19 cellular contexts compared by ENCODE assay signal in the genomic region with DNA sequence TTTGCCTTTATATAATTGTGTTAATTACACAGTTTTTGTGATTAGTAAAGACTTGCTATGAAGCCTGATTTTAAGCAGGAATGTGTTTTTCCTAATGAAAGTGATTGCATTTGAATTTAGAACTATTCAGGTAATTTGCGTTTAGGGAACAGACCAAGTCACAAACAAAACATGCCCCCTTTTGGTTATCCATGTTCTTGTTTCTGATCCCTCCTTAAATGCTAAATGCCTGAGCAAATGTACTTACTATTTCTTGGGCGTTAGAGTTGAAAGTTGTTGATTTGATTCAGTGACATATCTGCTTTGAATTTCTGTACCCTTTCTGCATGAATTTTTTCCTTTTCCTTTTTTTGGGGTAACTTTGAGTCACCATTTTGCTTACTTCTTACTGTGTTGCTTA. TPM values are rescaled to one million over a fixed set of nuclear protein-coding genes. Genes with fewer than 3 reads are reported as not detected.
A peak's percentile ranks its signal among the peaks of the same experiment; 100 is the strongest.
DNase-seq lines count a peak whose midpoint lies in the region; ATAC-seq and TF ChIP-seq lines count a peak whose summit lies in the region.
"Had no signal": no experiment of that assay in that cellular context is flagged by ENCODE, and none has a peak within 500 bp of the region (broad histone marks: within the 10 kb centered on the region; RNA-seq: fewer than 3 reads in every experiment).

No MANE protein-coding gene starts in this region.

- no peak overlapping the region for H3K4me2 ChIP-seq in OCI-LY7 (ENCODE audit: low read length)
- H3K4me2 ChIP-seq: KMS-11 had no signal

- no peak overlapping the region for H3K27ac Mint-ChIP-seq in CD8-positive, alpha-beta T cell
- H3K27ac Mint-ChIP-seq: CD4-positive, alpha-beta T cell had no signal

- H3K27me3 ChIP-seq in CD8-positive, alpha-beta T cell (ENCODE audit: insufficient read depth, low read length): no peaks in the 10 kb centered on the region
- H3K27me3 ChIP-seq in esophagus squamous epithelium: no peaks in the 10 kb centered on the region
- H3K27me3 ChIP-seq: BE2C, SJCRH30 had no signal

- DNase-seq in NCI-H82 (lab: John Stamatoyannopoulos, UW): peak; percentile 20
- no peak for DNase-seq in NCI-H82 treated with DMSO at 0.1 percent for 48 hours (lab: John Stamatoyannopoulos, UW; ENCODE audit: unreplicated experiment)
- DNase-seq in OCI-LY7 (ENCODE audit: low spot score): no peak
- DNase-seq in CD8-positive, alpha-beta T cell: no peak
- DNase-seq in NCI-H2196 treated with DMSO at 0.1 percent for 48 hours (lab: John Stamatoyannopoulos, UW; ENCODE audit: unreplicated experiment): no peak
- no peak for DNase-seq in esophagus squamous epithelium (lab: John Stamatoyannopoulos, UW)
- no peak for DNase-seq in DMS114 treated with DMSO at 0.1 percent for 48 hours (lab: John Stamatoyannopoulos, UW; ENCODE audit: unreplicated experiment)
- DNase-seq: BE2C; CD4-positive, alpha-beta T cell; NCI-H1092 treated with DMSO at 0.1 percent for 48 hours; NCI-H2081 treated with DMSO at 0.1 percent for 48 hours; NCI-H2227 treated with DMSO at 0.1 percent for 48 hours; NCI-H524 treated with DMSO at 0.1 percent for 48 hours; SJCRH30; T-helper 17 cell had no signal

- BruUV-seq in OCI-LY7 (replicated peaks; lab: Mats Ljungman, UMichigan): no TSS peak

- H3K4me3 Mint-ChIP-seq in CD8-positive, alpha-beta T cell: no peak overlapping the region
- H3K4me3 Mint-ChIP-seq: CD4-positive, alpha-beta T cell; T-helper 17 cell had no signal

- no peaks in the 10 kb centered on the region for H3K27me3 Mint-ChIP-seq in CD8-positive, alpha-beta T cell (ENCODE audit: low read depth)
- H3K27me3 Mint-ChIP-seq: CD4-positive, alpha-beta T cell; T-helper 17 cell had no signal

- POLR2A ChIA-PET in OCI-LY7 (lab: Charles Lee): interaction anchor here (0.9 kb wide), 1 partner anchor 11 kb away, joined by 5 read pairs; no protein-coding TSS in a partner anchor
- POLR2A ChIA-PET in CD8-positive, alpha-beta T cell (lab: Charles Lee): no interaction called here

- CTCF ChIA-PET in OCI-LY7 (lab: Charles Lee; ENCODE audit: unreplicated experiment): no interaction called here
- CTCF ChIA-PET in CD8-positive, alpha-beta T cell (lab: Charles Lee): no interaction called here

- H3K36me3 Mint-ChIP-seq in CD8-positive, alpha-beta T cell: peaks cover 3% of the 10 kb centered on the region

- no peaks in the 10 kb centered on the region for H4K20me1 ChIP-seq in OCI-LY7 (ENCODE audit: insufficient read depth, low read length)

- intact Hi-C loops in OCI-LY7 (cut with micrococcal nuclease; ENCODE audit: unreplicated experiment): no loop called here
- intact Hi-C loops in CD8-positive, alpha-beta T cell (cut with DNase I, micrococcal nuclease): loop anchor here in 1 of 2 experiments (2.0 kb wide), 1 partner anchor 39 kb away; no protein-coding TSS in a partner anchor
- intact Hi-C loops in esophagus squamous epithelium (cut with DNase I): no loop called here

- H3K4me1 ChIP-seq in OCI-LY7 (ENCODE audit: insufficient read depth, low read length, poor library complexity, severe bottlenecking): peaks cover 17% of the 10 kb centered on the region
- H3K4me1 ChIP-seq in CD8-positive, alpha-beta T cell (ENCODE audit: insufficient read depth, low read length): peaks cover 20% of the 10 kb centered on the region
- H3K4me1 ChIP-seq in esophagus squamous epithelium: peaks cover 0 to 57% (median 11%) of the 10 kb centered on the region in 3 donors
- H3K4me1 ChIP-seq: BE2C had no signal

- no peaks in the 10 kb centered on the region for H3K9me3 Mint-ChIP-seq in CD8-positive, alpha-beta T cell
- H3K9me3 Mint-ChIP-seq: CD4-positive, alpha-beta T cell had no signal

- TF ChIP-seq CTCF in OCI-LY7 (conservative IDR thresholded peaks at IDR 0.05; ENCODE audit: low read length) (0 out of 2 replicates have a peak, but pooled peaks have one; percentile 14), esophagus squamous epithelium (IDR thresholded peaks at IDR 0.05) (no peak)
- no peak for TF ChIP-seq CTCF in CD8-positive, alpha-beta T cell (IDR thresholded peaks at IDR 0.05)

- H3K4me3 ChIP-seq in OCI-LY7 (ENCODE audit: low read depth, low read length, poor library complexity, severe bottlenecking) (no peak overlapping the region), iPS-11a (ENCODE audit: low read depth, low read length) (peak overlapping the region; percentile 14), esophagus squamous epithelium (no peak overlapping the region)
- H3K4me3 ChIP-seq in CD8-positive, alpha-beta T cell (ENCODE audit: low read depth, low read length): no peak overlapping the region
- H3K4me3 ChIP-seq: SJCRH30 had no signal

- H3K79me2 ChIP-seq in OCI-LY7 (ENCODE audit: insufficient read depth, low read depth, low read length): no peaks in the 10 kb centered on the region

- peaks cover 65% of the 10 kb centered on the region for H3K4me1 Mint-ChIP-seq in CD8-positive, alpha-beta T cell (ENCODE audit: low read depth)

- WGBS in esophagus squamous epithelium, 2 donors: 56 to 65% methylated on average over 2 of the region's 2 CpGs

- H2AFZ ChIP-seq in OCI-LY7 (ENCODE audit: low read length): no peak overlapping the region

- H3K9me3 ChIP-seq in OCI-LY7 (ENCODE audit: low read length) (no peaks in the 10 kb centered on the region), esophagus squamous epithelium (no peaks in the 10 kb centered on the region)
- H3K9me3 ChIP-seq in CD8-positive, alpha-beta T cell (ENCODE audit: low read length): no peaks in the 10 kb centered on the region
- H3K9me3 ChIP-seq: BE2C, SJCRH30 had no signal

- H3K9me2 ChIP-seq in OCI-LY7 (ENCODE audit: insufficient read depth, low read length): no peaks in the 10 kb centered on the region

- H3K36me3 ChIP-seq in OCI-LY7 (ENCODE audit: insufficient read depth, low read length) (no peaks in the 10 kb centered on the region), esophagus squamous epithelium (no peaks in the 10 kb centered on the region)
- H3K36me3 ChIP-seq in CD8-positive, alpha-beta T cell (ENCODE audit: insufficient read depth, low read length): no peaks in the 10 kb centered on the region
- H3K36me3 ChIP-seq: BE2C, SJCRH30 had no signal

- no peak for ATAC-seq in CD8-positive, alpha-beta T cell
- ATAC-seq: T-helper 17 cell had no signal

- TF ChIP-seq POLR2A in esophagus squamous epithelium (IDR thresholded peaks at IDR 0.05): no peak

- H3K27ac ChIP-seq in OCI-LY7 (ENCODE audit: low read depth, low read length, poor library complexity, severe bottlenecking) (no peak overlapping the region), esophagus squamous epithelium (no peak overlapping the region)
- no peak overlapping the region for H3K27ac ChIP-seq in CD8-positive, alpha-beta T cell (ENCODE audit: low read depth, low read length)
- H3K27ac ChIP-seq: 22Rv1, KMS-11, RWPE1, SJCRH30 had no signal

RNA-seq across cellular contexts. Expression of a gene that starts 5.2 kb away (rescaled TPM):
- 18.7 and 21.2 TPM in 2 replicates for total RNA-seq in OCI-LY7 (2014; rRNA removed; shearing (Covaris generic))
- total RNA-seq in OCI-LY7 (2022): 52.3 and 53.4 TPM in 2 replicates
- 10 to 100 TPM; 18.5 to 23.9 TPM for total RNA-seq in CD8-positive, alpha-beta T cell
- 10 to 100 TPM in 1 of 4 donors, 1 to 10 TPM in 3; 7.8 to 10.5 (median 9.2) TPM for total RNA-seq in esophagus squamous epithelium
